ENCODE assay signal across 8 cellular contexts in genomic region chr7:158830211-158830723, GRCh38. TPM values are rescaled to one million over a fixed set of nuclear protein-coding genes. Genes with fewer than 3 reads are reported as not detected.
A peak's percentile ranks its signal among the peaks of the same experiment; 100 is the strongest.
DNase-seq lines count a peak whose midpoint lies in the region; ATAC-seq, FAIRE-seq and TF ChIP-seq lines count a peak whose summit lies in the region.

No MANE protein-coding gene starts in this region.

- FAIRE-seq in A549 (lab: Jason Lieb, UNC) = no peak

- CTCF ChIA-PET in A549 (lab: Yijun Ruan, JAX) = interaction anchor here (0.6 to 1.8 kb wide), 7 partner anchors 11 to 200 kb away, joined by 3 to 4 read pairs (median 3); partner anchors contain the start of gene NCAPG2

- no peak for TF ChIP-seq CTCF in A549 (IDR thresholded peaks at IDR 0.05)

- ATAC-seq in A549 = no peak; a peak in 3 of 6 replicates

- peak overlapping the region; percentile 98 for H3K9ac ChIP-seq in mucosa of stomach (ENCODE audit: low read length)

- 16% methylated on average over 14 of the region's 14 CpGs for WGBS in A549 (ENCODE audit: missing lambda C conversion rate)

- no peak for TF ChIP-seq RAD21 in A549 (conservative IDR thresholded peaks at IDR 0.05 in 1 of 2, IDR thresholded peaks at IDR 0.05 in 1 of 2)

- no peak for TF ChIP-seq EP300 in A549 (IDR thresholded peaks at IDR 0.05)

- no peak for TF ChIP-seq POLR2A in A549 (IDR thresholded peaks at IDR 0.05; ENCODE audit: low read length)

- DNase-seq in A549 (ENCODE audit: low read depth in 1 of 2, low spot score in 1 of 2) (no peak), DMS53 (lab: John Stamatoyannopoulos, UW) (no peak), NCI-H526 (lab: John Stamatoyannopoulos, UW) (no peak), DMS153 treated with DMSO at 0.1 percent for 48 hours (lab: John Stamatoyannopoulos, UW; ENCODE audit: unreplicated experiment) (no peak)
- no peak for DNase-seq in Jurkat, Clone E6-1 (ENCODE audit: low read depth, low spot score)
- DNase-seq in activated CD8-positive, alpha-beta memory T cell treated with anti-CD3 and anti-CD28 coated beads, Interleukin-2, amount 50 U/mL, for 48 hours = no peak

- H3K27ac ChIP-seq in A549 (peak overlapping the region; percentile 89 to 97), cingulate gyrus (ENCODE audit: low read depth, low read length) (peak overlapping the region; percentile 94)

- POLR2A ChIA-PET in A549 (lab: Yijun Ruan, JAX) = interaction anchor here (0.8 to 3.2 kb wide), 8 partner anchors 9 to 147 kb away, joined by 3 to 22 read pairs (median 6); partner anchors contain the start of gene NCAPG2

- H3K4me2 ChIP-seq in A549 = peak overlapping the region; percentile 91

- H3K4me3 ChIP-seq in A549 (peak overlapping the region; percentile 92), mucosa of stomach (ENCODE audit: low read length) (peak overlapping the region; percentile 60)
- peak overlapping the region; percentile 71 for H3K4me3 ChIP-seq in Jurkat, Clone E6-1 (ENCODE audit: low read length)

- H3K27me3 ChIP-seq in mucosa of stomach (ENCODE audit: control insufficient read depth, insufficient read depth, low read length) = no peaks in the 10 kb centered on the region

- H3K36me3 ChIP-seq in mucosa of stomach (ENCODE audit: control insufficient read depth, insufficient read depth, low read length) = no peaks in the 10 kb centered on the region

- no peaks in the 10 kb centered on the region for H3K9me3 ChIP-seq in A549
- no peaks in the 10 kb centered on the region for H3K9me3 ChIP-seq in mucosa of stomach (ENCODE audit: control insufficient read depth, low read length)

- H3K4me1 ChIP-seq in A549 (peaks cover 21% of the 10 kb centered on the region), mucosa of stomach (ENCODE audit: control insufficient read depth, insufficient read depth, low read length) (peaks cover 14% of the 10 kb centered on the region)

TF ChIP-seq in A549, 52 proteins besides CTCF, POLR2A, EP300 and RAD21:
- no peak for TF ChIP-seq ELK1 (IDR thresholded peaks at IDR 0.05; ENCODE audit: low read depth, low read length)
- TF ChIP-seq CHD4 (IDR thresholded peaks at IDR 0.05; ENCODE audit: borderline replicate concordance) = no peak
- no peak for TF ChIP-seq GATA3 (IDR thresholded peaks at IDR 0.05; ENCODE audit: borderline replicate concordance)
- no peak for TF ChIP-seq FOSL2 (IDR thresholded peaks at IDR 0.05)
- no peak for TF ChIP-seq FOSL2 (CRISPR knock-in tag; IDR thresholded peaks at IDR 0.05)
- TF ChIP-seq KDM5A (IDR thresholded peaks at IDR 0.05) = no peak
- no peak for TF ChIP-seq SMC3 (IDR thresholded peaks at IDR 0.05)
- no peak for TF ChIP-seq RFX5 (IDR thresholded peaks at IDR 0.05)
- no peak for TF ChIP-seq POLR2AphosphoS2 (conservative IDR thresholded peaks at IDR 0.05; ENCODE audit: low read length)
- TF ChIP-seq SREBF2 (IDR thresholded peaks at IDR 0.05) = no peak
- no peak for TF ChIP-seq RARB (CRISPR knock-in tag; IDR thresholded peaks at IDR 0.05)
- TF ChIP-seq BHLHE40 (IDR thresholded peaks at IDR 0.05; ENCODE audit: low read depth, low read length) = no peak
- TF ChIP-seq NFE2L2 (conservative IDR thresholded peaks at IDR 0.05; ENCODE audit: low read length) = no peak
- no peak for TF ChIP-seq FOSB (CRISPR knock-in tag; IDR thresholded peaks at IDR 0.05)

RNA-seq across cellular contexts. Expression of gene ESYT2, which starts 1.0 kb away (rescaled TPM):
- polyA plus RNA-seq in A549 (2011; rRNA removed) = 73.2 and 77.0 TPM in 2 replicates
- 22.5 and 29.6 TPM in 2 replicates for polyA plus RNA-seq in A549 (2012; cell fraction: cytosol; rRNA removed)
- polyA plus RNA-seq in A549 (2012; cell fraction: nucleus; rRNA removed) = 30.1 and 31.2 TPM in 2 replicates
- polyA plus RNA-seq in A549 (2017; fragmentation: RNase III; extraction: RNeasy Plus Mini Kit Qiagen cat#74134 plus additional on column Dnase treatment) = 41.8 to 48.3 TPM (median 45.8 TPM) in 3 replicates
- 54.6 and 62.5 TPM in 2 replicates for polyA minus RNA-seq in A549 (2011; rRNA and poly(A)+ RNA removed)
- polyA plus RNA-seq in Jurkat, Clone E6-1 (2012; ENCODE audit: insufficient read depth, insufficient read length) = 131 TPM

RNA-seq across cellular contexts. Expression of gene DYNC2I1, which starts 26.1 kb away (rescaled TPM):
- 10.6 and 17.4 TPM in 2 replicates for polyA plus RNA-seq in A549 (2011; rRNA removed)
- 11.0 and 11.8 TPM in 2 replicates for polyA plus RNA-seq in A549 (2012; cell fraction: cytosol; rRNA removed)
- polyA plus RNA-seq in A549 (2012; cell fraction: nucleus; rRNA removed) = 41.8 and 42.7 TPM in 2 replicates
- 8.7 to 10.0 TPM (median 9.1 TPM) in 3 replicates for polyA plus RNA-seq in A549 (2017; fragmentation: RNase III; extraction: RNeasy Plus Mini Kit Qiagen cat#74134 plus additional on column Dnase treatment)
- 5.8 and 7.5 TPM in 2 replicates for polyA minus RNA-seq in A549 (2011; rRNA and poly(A)+ RNA removed)
- polyA plus RNA-seq in Jurkat, Clone E6-1 (2012; ENCODE audit: insufficient read depth, insufficient read length) = 17.3 TPM
